Comparison of ENCODE assay signal across 12 cellular contexts in genomic region chr2:69046221-69046662, GRCh38. TPM values are rescaled to one million over a fixed set of nuclear protein-coding genes. Genes with fewer than 3 reads are reported as not detected.
DNase-seq lines count a peak whose midpoint lies in the region; ATAC-seq, FAIRE-seq and TF ChIP-seq lines count a peak whose summit lies in the region.
"Had no signal": no experiment of that assay in that cellular context is flagged by ENCODE, and none has a peak within 500 bp of the region (broad histone marks: within the 10 kb centered on the region; RNA-seq: fewer than 3 reads in every experiment).

No MANE protein-coding gene starts in this region.

- WGBS in stomach, 5 donors, result 5 to 18% (median 8%) methylated on average over 1 of the region's 1 CpG

- peaks cover 0 to 7% (median 0%) of the 10 kb centered on the region in 4 donors for H3K36me3 ChIP-seq in stomach

- H3K4me3 ChIP-seq in foreskin fibroblast (ENCODE audit: low read depth in 1 of 2, low read length in 2 of 2), result no peak overlapping the region
- no peak overlapping the region for H3K4me3 ChIP-seq in stomach

- no peaks in the 10 kb centered on the region for H3K9me3 ChIP-seq in stomach

- H3K27ac ChIP-seq in stomach, result peak overlapping the region in 2 of 5 donors; percentile 38 to 74
- H3K27ac ChIP-seq: 22Rv1 had no signal

- no peaks in the 10 kb centered on the region for H3K27me3 ChIP-seq in stomach

- no peak for ATAC-seq in HG03135 (IDR thresholded peaks at IDR 0.05; ENCODE audit: unreplicated experiment)

- peak; percentile 1 for DNase-seq in NCI-H2196 (lab: John Stamatoyannopoulos, UW; ENCODE audit: unreplicated experiment)
- DNase-seq in NCI-H2196 treated with DMSO at 0.1 percent for 48 hours (lab: John Stamatoyannopoulos, UW; ENCODE audit: unreplicated experiment), result no peak
- peak; percentile 90 for DNase-seq in amniotic epithelial cell (ENCODE audit: low read depth)
- DNase-seq in foreskin fibroblast, result peak; percentile 46 to 65
- peak; percentile 46 for DNase-seq in stomach
- DNase-seq in frontal cortex (ENCODE audit: low spot score in 2 of 2), result no peak
- no peak for DNase-seq in NCI-H146 (lab: John Stamatoyannopoulos, UW)
- DNase-seq: activated CD4-positive, alpha-beta T cell treated with anti-CD3 and anti-CD28 coated beads for 4 hours; activated gamma-delta T cell; NCI-H446 had no signal

- H3K4me1 ChIP-seq in stomach, result peaks cover 5 to 24% (median 16%) of the 10 kb centered on the region in 4 donors

- no peak for TF ChIP-seq EP300 in stomach (IDR thresholded peaks at IDR 0.05)

- intact Hi-C loops in stomach (cut with DNase I; ENCODE audit: low total_unique reads), result no loop called here

- no peak for FAIRE-seq in frontal cortex (lab: Jason Lieb, UNC)

- TF ChIP-seq POLR2A in stomach (IDR thresholded peaks at IDR 0.05), result no peak

- TF ChIP-seq CTCF in foreskin fibroblast (IDR thresholded peaks at IDR 0.05; ENCODE audit: low read depth, low read length) (no peak), stomach (IDR thresholded peaks at IDR 0.05) (no peak)

RNA-seq across cellular contexts. Expression of gene ANTXR1, which starts 33.3 kb away (rescaled TPM):
- total RNA-seq in stomach (10 to 100 TPM; 11.0 to 32.5 (median 15.4) TPM), frontal cortex (8.2 TPM)
- 10 to 100 TPM in 1 of 3 donors, 1 to 10 TPM in 2; 5.8 to 14.1 (median 10.0) TPM for polyA plus RNA-seq in stomach

Comparison
In these comparisons a context has a peak if more than half of its experiments do, and no peak if none do; other contexts are left out.
1. DNase-seq: peak in NCI-H2196 (single experiment), amniotic epithelial cell (single experiment), foreskin fibroblast (2 of 2) and stomach (single experiment); none in NCI-H2196 treated with DMSO at 0.1 percent for 48 hours (single experiment), frontal cortex (0 of 2) and NCI-H146 (single experiment).